In the genomic region with DNA sequence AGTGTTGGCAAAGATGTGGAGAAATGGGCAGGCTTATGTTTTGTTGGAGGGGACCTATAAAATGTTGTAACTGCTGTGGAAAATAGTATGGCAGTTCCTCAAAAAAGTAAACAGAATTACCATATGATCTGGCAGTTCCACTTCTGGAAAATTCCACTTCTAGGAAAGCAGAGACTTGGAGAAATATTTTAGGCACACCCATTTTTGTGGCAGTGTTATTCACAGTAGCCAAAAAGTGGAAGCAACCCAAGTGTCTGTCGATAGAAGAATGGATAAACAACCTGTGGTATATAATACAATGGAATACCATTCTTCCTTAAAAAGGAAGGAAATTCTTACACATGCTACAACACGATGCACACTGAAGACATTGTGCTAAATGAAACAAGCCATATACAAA, we compare ENCODE assay signal across 33 cellular contexts. TPM values are rescaled to one million over a fixed set of nuclear protein-coding genes. Genes with fewer than 3 reads are reported as not detected.
DNase-seq lines count a peak whose midpoint lies in the region; ATAC-seq and TF ChIP-seq lines count a peak whose summit lies in the region.
"Had no signal": no experiment of that assay in that cellular context is flagged by ENCODE, and none has a peak within 500 bp of the region (broad histone marks: within the 10 kb centered on the region; RNA-seq: fewer than 3 reads in every experiment).

No MANE protein-coding gene starts in this region.

- H3K4me1 Mint-ChIP-seq in stimulated activated naive CD8-positive, alpha-beta T cell treated with anti-CD3 and anti-CD28 coated beads, Interleukin-15, Interleukin-2, amounts not matched to agents 100 ng/mL and 50 ng/mL, for 24 hours (ENCODE audit: low read depth), result no peaks in the 10 kb centered on the region
- H3K4me1 Mint-ChIP-seq: B cell; H9; neural crest cell; stimulated activated effector memory CD8-positive, alpha-beta T cell treated with anti-CD3 and anti-CD28 coated beads, Interleukin-12 subunit alpha, Interleukin-12 subunit beta, amount 100 ng/mL, for 72 hours had no signal

- H3K36me3 Mint-ChIP-seq in stimulated activated naive CD8-positive, alpha-beta T cell treated with anti-CD3 and anti-CD28 coated beads, Interleukin-15, Interleukin-2, amounts not matched to agents 100 ng/mL and 50 ng/mL, for 24 hours (ENCODE audit: low read depth), result peaks cover 86% of the 10 kb centered on the region

- TF ChIP-seq CTCF in cardiac fibroblast (IDR thresholded peaks at IDR 0.05; ENCODE audit: low read depth, low read length) (no peak), fibroblast of villous mesenchyme (IDR thresholded peaks at IDR 0.05; ENCODE audit: insufficient read depth, low read depth, low read length) (no peak)

- H3K27ac Mint-ChIP-seq in stimulated activated naive CD8-positive, alpha-beta T cell treated with anti-CD3 and anti-CD28 coated beads, Interleukin-15, Interleukin-2, amounts not matched to agents 100 ng/mL and 50 ng/mL, for 24 hours, result peak overlapping the region; percentile 18
- H3K27ac Mint-ChIP-seq: activated naive CD8-positive, alpha-beta T cell; B cell; CD8-positive, alpha-beta T cell; H9; stimulated activated effector memory CD8-positive, alpha-beta T cell treated with anti-CD3 and anti-CD28 coated beads, Interleukin-12 subunit alpha, Interleukin-12 subunit beta, amount 100 ng/mL, for 72 hours; T-helper 2 cell treated with Interferon-gamma antibody and Interleukin-4, amounts not matched to agents 5 μg/mL and 100 μg/mL, for 36 hours had no signal

- ATAC-seq in stimulated activated naive CD8-positive, alpha-beta T cell treated with anti-CD3 and anti-CD28 coated beads, Interleukin-15, Interleukin-2, amounts not matched to agents 100 U/mL and 50 U/mL, for 24 hours, result no peak
- ATAC-seq: CD8-positive, alpha-beta T cell; pancreas; stimulated activated effector memory CD8-positive, alpha-beta T cell treated with anti-CD3 and anti-CD28 coated beads, Interleukin-12 subunit alpha, Interleukin-12 subunit beta, amount 100 ng/mL, for 72 hours; upper lobe of right lung had no signal

- no peaks in the 10 kb centered on the region for H3K27me3 Mint-ChIP-seq in stimulated activated naive CD8-positive, alpha-beta T cell treated with anti-CD3 and anti-CD28 coated beads, Interleukin-15, Interleukin-2, amounts not matched to agents 100 ng/mL and 50 ng/mL, for 24 hours
- H3K27me3 Mint-ChIP-seq: activated naive CD8-positive, alpha-beta T cell; B cell had no signal

- H3K4me3 Mint-ChIP-seq in stimulated activated naive CD8-positive, alpha-beta T cell treated with anti-CD3 and anti-CD28 coated beads, Interleukin-15, Interleukin-2, amounts not matched to agents 100 ng/mL and 50 ng/mL, for 24 hours, result no peak overlapping the region
- H3K4me3 Mint-ChIP-seq: activated naive CD8-positive, alpha-beta T cell; B cell; CD8-positive, alpha-beta T cell; H9; neural crest cell; stimulated activated effector memory CD8-positive, alpha-beta T cell treated with anti-CD3 and anti-CD28 coated beads, Interleukin-12 subunit alpha, Interleukin-12 subunit beta, amount 100 ng/mL, for 72 hours; T-helper 2 cell treated with Interferon-gamma antibody and Interleukin-4, amounts not matched to agents 5 μg/mL and 100 μg/mL, for 36 hours had no signal

- no peaks in the 10 kb centered on the region for H3K9me3 Mint-ChIP-seq in stimulated activated naive CD8-positive, alpha-beta T cell treated with anti-CD3 and anti-CD28 coated beads, Interleukin-15, Interleukin-2, amounts not matched to agents 100 ng/mL and 50 ng/mL, for 24 hours
- H3K9me3 Mint-ChIP-seq: CD8-positive, alpha-beta T cell; stimulated activated effector memory CD8-positive, alpha-beta T cell treated with anti-CD3 and anti-CD28 coated beads, Interleukin-12 subunit alpha, Interleukin-12 subunit beta, amount 100 ng/mL, for 72 hours had no signal

- DNase-seq in stimulated activated naive CD8-positive, alpha-beta T cell treated with anti-CD3 and anti-CD28 coated beads, Interleukin-15, Interleukin-2, amounts not matched to agents 100 U/mL and 50 U/mL, for 24 hours, result no peak
- DNase-seq in cardiac fibroblast (ENCODE audit: low read depth in 2 of 2) (peak; percentile 31 to 33), fibroblast of villous mesenchyme (ENCODE audit: low read depth) (peak; percentile 66), NCI-H524 (lab: John Stamatoyannopoulos, UW) (no peak), H4 (ENCODE audit: low spot score) (no peak), hypothalamus (lab: John Stamatoyannopoulos, UW) (no peak), NCI-H2171 (lab: John Stamatoyannopoulos, UW) (no peak)
- DNase-seq: activated CD4-positive, alpha-beta T cell treated with anti-CD3 and anti-CD28 coated beads for 4 hours; activated effector memory CD4-positive, alpha-beta T cell treated with Interleukin-2 at 50 U/mL for 16 hours; CD8-positive, alpha-beta T cell; effector CD8-positive, alpha-beta T cell; H9; KG1; mesendoderm; NCI-H146; NCI-H2107; NCI-H446; NCI-H774; pancreas; SHP77 treated with DMSO at 0.1 percent for 48 hours; stimulated activated CD4-positive, alpha-beta T cell treated with anti-CD3 and anti-CD28 coated beads, Interleukin-15, amount 100 ng/mL, for 24 hours; upper lobe of right lung; WERI-Rb-1 had no signal

- H3K4me3 ChIP-seq in cardiac fibroblast (replicated peaks in 1 of 2; ENCODE audit: low read depth in 2 of 2, low read length in 2 of 2), result no peak overlapping the region
- no peak overlapping the region for H3K4me3 ChIP-seq in fibroblast of villous mesenchyme (ENCODE audit: low read depth, low read length)
- H3K4me3 ChIP-seq: cardiac muscle cell, hepatocyte, pancreas, suprapubic skin, upper lobe of right lung had no signal

RNA-seq across cellular contexts. Expression of gene ADORA2A, which starts 57.0 kb away (rescaled TPM):
- total RNA-seq in fibroblast of villous mesenchyme, result 3.2 and 3.9 TPM in 2 replicates
- total RNA-seq in H4 (2014; rRNA removed; shearing (Covaris generic)), result 1.0 TPM in 1 of 2 replicates, not detected in the other
- total RNA-seq: epithelial cell of proximal tubule had no signal

Comparison
In these comparisons a context has a peak if more than half of its experiments do, and no peak if none do; other contexts are left out.
1. DNase-seq: peak in cardiac fibroblast (2 of 2) and fibroblast of villous mesenchyme (single experiment); none in stimulated activated naive CD8-positive, alpha-beta T cell treated with anti-CD3 and anti-CD28 coated beads, Interleukin-15, Interleukin-2, amounts not matched to agents 100 U/mL and 50 U/mL, for 24 hours (single experiment), NCI-H524 (0 of 2), H4 (single experiment), hypothalamus (0 of 51) and NCI-H2171 (single experiment).